ENCODE assay signal across 20 cellular contexts in genomic region chr1:228397966-228398365, GRCh38. TPM values are rescaled to one million over a fixed set of nuclear protein-coding genes. Genes with fewer than 3 reads are reported as not detected.
DNase-seq lines count a peak whose midpoint lies in the region; ATAC-seq and TF ChIP-seq lines count a peak whose summit lies in the region.
"Had no signal": no experiment of that assay in that cellular context is flagged by ENCODE, and none has a peak within 500 bp of the region (broad histone marks: within the 10 kb centered on the region; RNA-seq: fewer than 3 reads in every experiment).

No MANE protein-coding gene starts in this region.

- H3K36me3 Mint-ChIP-seq in T-helper 2 cell treated with Interferon-gamma antibody and Interleukin-4, amounts not matched to agents 5 μg/mL and 100 μg/mL, for 36 hours (ENCODE audit: low read depth): peaks cover 39% of the 10 kb centered on the region

- TF ChIP-seq CTCF in upper lobe of right lung (IDR thresholded peaks at IDR 0.05): no peak

- H3K9me3 Mint-ChIP-seq in T-helper 2 cell treated with Interferon-gamma antibody and Interleukin-4, amounts not matched to agents 5 μg/mL and 100 μg/mL, for 36 hours: no peaks in the 10 kb centered on the region

- ATAC-seq in left cardiac atrium (no peak), upper lobe of right lung (no peak), GM18873 (IDR thresholded peaks at IDR 0.05; ENCODE audit: low FRiP score, unreplicated experiment) (no peak)
- ATAC-seq: HepG2 had no signal

- H3K4me3 ChIP-seq in upper lobe of right lung: no peak overlapping the region
- H3K4me3 ChIP-seq: BLaER1, MG63 had no signal

- peaks cover 18% of the 10 kb centered on the region for H3K4me1 Mint-ChIP-seq in T-helper 2 cell treated with Interferon-gamma antibody and Interleukin-4, amounts not matched to agents 5 μg/mL and 100 μg/mL, for 36 hours (ENCODE audit: low read depth)

- H3K27ac Mint-ChIP-seq in T-helper 2 cell treated with Interferon-gamma antibody and Interleukin-4, amounts not matched to agents 5 μg/mL and 100 μg/mL, for 36 hours: peak overlapping the region; percentile 77

- H3K4me3 Mint-ChIP-seq in T-helper 2 cell treated with Interferon-gamma antibody and Interleukin-4, amounts not matched to agents 5 μg/mL and 100 μg/mL, for 36 hours: no peak overlapping the region

- H3K9me3 ChIP-seq in upper lobe of right lung: no peaks in the 10 kb centered on the region
- H3K9me3 ChIP-seq: BLaER1, MG63 had no signal

- intact Hi-C loops in cardiac septum (cut with DNase I) (no loop called here), left cardiac atrium (cut with DNase I) (loop anchor here in 1 of 2 donors (10.0 kb wide), 1 partner anchor 263 kb away; no protein-coding TSS in a partner anchor), upper lobe of right lung (cut with DNase I) (no loop called here)

- peaks cover 66% of the 10 kb centered on the region for H3K36me3 ChIP-seq in upper lobe of right lung

- no peak overlapping the region for H3K27ac ChIP-seq in upper lobe of right lung
- H3K27ac ChIP-seq: BLaER1, KMS-11 had no signal

- no peak for DNase-seq in T-helper 2 cell treated with Interferon-gamma antibody and Interleukin-4, amounts not matched to agents 5 μg/mL and 100 μg/mL, for 36 hours (ENCODE audit: low spot score)
- DNase-seq in T-helper 2 cell: no peak
- DNase-seq in cardiac septum (ENCODE audit: low spot score): peak; percentile 67
- DNase-seq in left cardiac atrium: no peak
- DNase-seq in mesenteric fat pad (ENCODE audit: low spot score): peak; percentile 51
- DNase-seq in upper lobe of right lung: peak; percentile 26
- DNase-seq in NAMALWA (ENCODE audit: low spot score): no peak
- DNase-seq: 8988T, DMS153, EL, HCEC 1CT, MG63, NCI-H187 treated with DMSO at 0.1 percent for 48 hours, NCI-H2171, NCI-H446 treated with DMSO at 0.1 percent for 48 hours, NCI-H748 treated with DMSO at 0.1 percent for 48 hours had no signal

- H3K27me3 Mint-ChIP-seq in T-helper 2 cell treated with Interferon-gamma antibody and Interleukin-4, amounts not matched to agents 5 μg/mL and 100 μg/mL, for 36 hours (ENCODE audit: low read depth): no peaks in the 10 kb centered on the region

- H3K4me1 ChIP-seq in upper lobe of right lung: peaks cover 9% of the 10 kb centered on the region

- H3K27me3 ChIP-seq in upper lobe of right lung: no peaks in the 10 kb centered on the region
- H3K27me3 ChIP-seq: BLaER1, MG63 had no signal

RNA-seq across cellular contexts. Expression of gene TRIM11, which starts 8.7 kb away (rescaled TPM):
- 7.3 TPM for total RNA-seq in cardiac septum
- total RNA-seq in left cardiac atrium: 1 to 10 TPM; 9.0 to 9.5 TPM
- total RNA-seq in mesenteric fat pad: 12.2 TPM
- total RNA-seq in upper lobe of right lung: 22.8 TPM

RNA-seq across cellular contexts. Expression of gene TRIM17, which starts 18.7 kb away (rescaled TPM):
- total RNA-seq in cardiac septum: 0.46 TPM
- total RNA-seq in left cardiac atrium: under 1 TPM; 0.42 to 0.88 TPM
- not detected for total RNA-seq in mesenteric fat pad
- 2.6 TPM for total RNA-seq in upper lobe of right lung

Comparison
In these comparisons a context has a peak if more than half of its experiments do, and no peak if none do; other contexts are left out.
1. DNase-seq: peak in cardiac septum (single experiment), mesenteric fat pad (single experiment) and upper lobe of right lung (single experiment); none in T-helper 2 cell treated with Interferon-gamma antibody and Interleukin-4, amounts not matched to agents 5 μg/mL and 100 μg/mL, for 36 hours (single experiment), T-helper 2 cell (0 of 5), left cardiac atrium (single experiment) and NAMALWA (single experiment).